10 cellular contexts compared by ENCODE assay signal in the genomic region with DNA sequence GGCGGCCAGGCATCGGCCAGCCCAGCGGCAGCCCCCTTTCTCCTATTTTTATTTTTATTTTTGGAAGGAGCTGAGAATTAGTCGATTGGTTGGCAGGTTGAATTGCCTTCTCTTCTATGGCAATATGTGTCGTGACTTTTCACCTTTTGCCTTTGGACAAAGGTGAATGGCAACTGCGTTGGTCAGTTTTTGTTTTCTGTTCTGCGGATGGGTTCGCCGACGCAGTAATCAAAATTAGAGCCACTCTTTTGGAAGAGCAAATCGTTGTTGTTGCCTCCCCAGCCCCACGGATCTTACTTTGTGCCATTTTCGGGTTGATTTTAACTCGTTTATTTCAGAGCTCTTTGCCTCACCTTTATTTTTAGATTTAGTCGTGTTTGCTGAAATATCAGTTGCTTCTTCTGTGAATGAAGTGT. TPM values are rescaled to one million over a fixed set of nuclear protein-coding genes. Genes with fewer than 3 reads are reported as not detected.
DNase-seq lines count a peak whose midpoint lies in the region; ATAC-seq and TF ChIP-seq lines count a peak whose summit lies in the region.
"Had no signal": no experiment of that assay in that cellular context is flagged by ENCODE, and none has a peak within 500 bp of the region (broad histone marks: within the 10 kb centered on the region; RNA-seq: fewer than 3 reads in every experiment).

No MANE protein-coding gene starts in this region.

- H3K9me3 Mint-ChIP-seq in CD4-positive, CD25-positive, alpha-beta regulatory T cell, result peaks cover 0 to 5% (median 0%) of the 10 kb centered on the region in 7 donors
- no peaks in the 10 kb centered on the region; the same call in 1 of the 2 replicates for H3K9me3 Mint-ChIP-seq in HFFc6

- H3K27me3 ChIP-seq in CD4-positive, CD25-positive, alpha-beta regulatory T cell (ENCODE audit: control insufficient read depth, insufficient read depth, low read length), result peaks cover 35% of the 10 kb centered on the region
- H3K27me3 ChIP-seq in NT2/D1 (ENCODE audit: insufficient read depth, insufficient read length) (no peaks in the 10 kb centered on the region), neuronal stem cell (ENCODE audit: control insufficient read depth in 3 of 3, insufficient read depth in 3 of 3, low read depth in 1 of 3, low read length in 3 of 3) (no peaks in the 10 kb centered on the region)

- TF ChIP-seq CTCF in epithelial cell of proximal tubule (conservative IDR thresholded peaks at IDR 0.05; ENCODE audit: low read depth, low read length) (no peak), HFFc6 (IDR thresholded peaks at IDR 0.05) (no peak), GM20000 (IDR thresholded peaks at IDR 0.05; ENCODE audit: extremely low read depth, missing control alignments) (no peak)

- H4K91ac ChIP-seq in neuronal stem cell (ENCODE audit: low read depth, low read length, poor library complexity), result no peak overlapping the region

- WGBS in neuronal stem cell (ENCODE audit: extremely low coverage in 2 of 2, insufficient read length in 2 of 2, insufficient replicate concordance in 1 of 2), 2 donors, result no CpG with 5 or more reads among the region's 15 CpGs

- H3K79me1 ChIP-seq in neuronal stem cell (ENCODE audit: low read depth, low read length), result peaks cover 3% of the 10 kb centered on the region

- peak overlapping the region; percentile 82 for H2AFZ ChIP-seq in neuronal stem cell (ENCODE audit: low read length)

- no peaks in the 10 kb centered on the region for H3K36me3 Mint-ChIP-seq in CD4-positive, CD25-positive, alpha-beta regulatory T cell
- peaks cover 8% of the 10 kb centered on the region; the same call in 1 of the 2 replicates for H3K36me3 Mint-ChIP-seq in HFFc6 (ENCODE audit: low read depth)

- H2BK5ac ChIP-seq in neuronal stem cell (ENCODE audit: low read length), result peak overlapping the region; percentile 98

- ATAC-seq in CD4-positive, CD25-positive, alpha-beta regulatory T cell (ENCODE audit: low read depth in 2 of 2), result no peak

- no peak overlapping the region for H3K23ac ChIP-seq in neuronal stem cell (ENCODE audit: low read depth, low read length, poor library complexity)

- peaks cover 71% of the 10 kb centered on the region for H3K27me3 Mint-ChIP-seq in CD4-positive, CD25-positive, alpha-beta regulatory T cell
- H3K27me3 Mint-ChIP-seq in HFFc6 (ENCODE audit: insufficient read depth), result peaks cover 24% of the 10 kb centered on the region

- H3K4me1 Mint-ChIP-seq in CD4-positive, CD25-positive, alpha-beta regulatory T cell, result peaks cover 12 to 36% (median 23%) of the 10 kb centered on the region in 4 donors
- no peaks in the 10 kb centered on the region for H3K4me1 Mint-ChIP-seq in HFFc6 (ENCODE audit: low read depth)

- H3K4me1 ChIP-seq in CD4-positive, CD25-positive, alpha-beta regulatory T cell (ENCODE audit: control insufficient read depth, insufficient read depth, low read length, poor library complexity, severe bottlenecking), result peaks cover 21% of the 10 kb centered on the region
- H3K4me1 ChIP-seq in NT2/D1 (ENCODE audit: insufficient read depth, insufficient read length) (no peaks in the 10 kb centered on the region), neuronal stem cell (ENCODE audit: control insufficient read depth in 2 of 2, insufficient read depth in 1 of 2, low read depth in 1 of 2, low read length in 2 of 2) (peaks cover 4 to 19% of the 10 kb centered on the region in 2 donors)

- H3K4me2 ChIP-seq in neuronal stem cell (ENCODE audit: insufficient read depth, low read length, poor library complexity, severe bottlenecking), result peak overlapping the region; percentile 55

- no peak overlapping the region for H3K27ac Mint-ChIP-seq in CD4-positive, CD25-positive, alpha-beta regulatory T cell
- no peak overlapping the region for H3K27ac Mint-ChIP-seq in HFFc6

- no peak overlapping the region for H3K14ac ChIP-seq in neuronal stem cell (ENCODE audit: low read length)

- H3K9me3 ChIP-seq in CD4-positive, CD25-positive, alpha-beta regulatory T cell (ENCODE audit: control insufficient read depth in 2 of 2, low read length in 2 of 2), result no peaks in the 10 kb centered on the region
- no peaks in the 10 kb centered on the region for H3K9me3 ChIP-seq in NT2/D1 (ENCODE audit: insufficient read depth, low read length)
- H3K9me3 ChIP-seq in neuronal stem cell (replicated peaks in 1 of 2; ENCODE audit: control insufficient read depth in 2 of 2, insufficient read depth in 1 of 2, low read depth in 1 of 2, low read length in 2 of 2), result no peaks in the 10 kb centered on the region

- no peak overlapping the region for H4K8ac ChIP-seq in neuronal stem cell (ENCODE audit: low read depth, low read length)

- no peak overlapping the region for H2BK120ac ChIP-seq in neuronal stem cell (ENCODE audit: low read depth, low read length)

- DNase-seq in CD4-positive, CD25-positive, alpha-beta regulatory T cell, result no peak
- DNase-seq in NT2/D1 (ENCODE audit: low read depth, low spot score), result no peak
- no peak for DNase-seq in epithelial cell of proximal tubule (ENCODE audit: low read depth)
- no peak for DNase-seq in neuronal stem cell (ENCODE audit: low spot score)
- DNase-seq in NCI-H510A treated with DMSO at 0.1 percent for 48 hours (lab: John Stamatoyannopoulos, UW), result no peak
- DNase-seq in stimulated activated CD4-positive, alpha-beta T cell treated with anti-CD3 and anti-CD28 coated beads, Interleukin-12 subunit alpha, Interleukin-12 subunit beta, amount 100 ng/mL, for 4 hours, result no peak
- no peak for DNase-seq in HFFc6
- DNase-seq in GM20000 (ENCODE audit: low spot score), result no peak
- DNase-seq: activated CD4-positive, alpha-beta T cell treated with anti-CD3 and anti-CD28 coated beads for 48 hours; NCI-H1436 had no signal

- H3K36me3 ChIP-seq in CD4-positive, CD25-positive, alpha-beta regulatory T cell (ENCODE audit: control insufficient read depth, insufficient read depth, low read length), result no peaks in the 10 kb centered on the region
- H3K36me3 ChIP-seq in NT2/D1 (ENCODE audit: insufficient read depth, insufficient read length, low read length), result peaks cover 3% of the 10 kb centered on the region
- H3K36me3 ChIP-seq in neuronal stem cell (replicated peaks in 1 of 2; ENCODE audit: control insufficient read depth in 2 of 2, insufficient read depth in 2 of 2, low read length in 2 of 2), result peaks cover 0 to 13% of the 10 kb centered on the region in 2 donors

- H3K27ac ChIP-seq in CD4-positive, CD25-positive, alpha-beta regulatory T cell (ENCODE audit: insufficient read depth, low read length, poor library complexity, severe bottlenecking), result no peak overlapping the region
- H3K27ac ChIP-seq in neuronal stem cell (replicated peaks; ENCODE audit: low read length), result peak overlapping the region; percentile 98

- no peak overlapping the region for H2BK12ac ChIP-seq in neuronal stem cell (ENCODE audit: low read length)

- H3K18ac ChIP-seq in neuronal stem cell (ENCODE audit: low read length), result peak overlapping the region; percentile 100

- no peak overlapping the region for H3K4ac ChIP-seq in neuronal stem cell (ENCODE audit: low read length)

- H2AK5ac ChIP-seq in neuronal stem cell (ENCODE audit: low read depth, low read length), result no peak overlapping the region

- H3K4me3 ChIP-seq in CD4-positive, CD25-positive, alpha-beta regulatory T cell (ENCODE audit: low read depth, low read length), result no peak overlapping the region
- peak overlapping the region; percentile 60 for H3K4me3 ChIP-seq in NT2/D1 (ENCODE audit: insufficient read length, low read depth)
- H3K4me3 ChIP-seq in epithelial cell of proximal tubule (ENCODE audit: low read depth, low read length), result peak overlapping the region; percentile 48
- peak overlapping the region; percentile 62 to 100 for H3K4me3 ChIP-seq in neuronal stem cell (ENCODE audit: low read length in 2 of 2)

- peak overlapping the region in 3 of 4 donors; percentile 63 to 79 (median 72) for H3K4me3 Mint-ChIP-seq in CD4-positive, CD25-positive, alpha-beta regulatory T cell
- H3K4me3 Mint-ChIP-seq in HFFc6, result no peak overlapping the region

- no peak overlapping the region for H2BK15ac ChIP-seq in neuronal stem cell (ENCODE audit: low read length)

- H3K9ac ChIP-seq in NT2/D1 (ENCODE audit: insufficient read length, low read depth) (peak overlapping the region; percentile 91), neuronal stem cell (ENCODE audit: low read depth, low read length, poor library complexity) (no peak overlapping the region)

RNA-seq across cellular contexts. Expression of gene CECR2, which starts 1.5 kb away (rescaled TPM):
- total RNA-seq in CD4-positive, CD25-positive, alpha-beta regulatory T cell, result not detected
- not detected for polyA plus RNA-seq in CD4-positive, CD25-positive, alpha-beta regulatory T cell
- total RNA-seq in epithelial cell of proximal tubule, result 2.5 and 3.7 TPM in 2 replicates
- 33.0 TPM for polyA plus RNA-seq in neuronal stem cell (2013, experiment 1 of 2)
- polyA plus RNA-seq in neuronal stem cell (2013, experiment 2 of 2), result 34.5 TPM
- total RNA-seq in HFFc6 (2021; fragmentation: NEBNext Ultra II Directional; extraction: Animal tissue kit (Norgen Biotek cat#: 25700)), result not detected
